Comparison of ENCODE assay signal across 8 cellular contexts in genomic region chr10:98133075-98133752, GRCh38. TPM values are rescaled to one million over a fixed set of nuclear protein-coding genes. Genes with fewer than 3 reads are reported as not detected.
A peak's percentile ranks its signal among the peaks of the same experiment; 100 is the strongest.
DNase-seq lines count a peak whose midpoint lies in the region; ATAC-seq and TF ChIP-seq lines count a peak whose summit lies in the region.
"Not testable (repeated sequence)": the region's sequence is repeated elsewhere in the genome, so short reads cannot be mapped to it uniquely, and the experiment has no call there.

No MANE protein-coding gene starts in this region.

- peaks cover 32% of the 10 kb centered on the region for H3K79me2 ChIP-seq in GM23338 (replicated peaks; ENCODE audit: insufficient read depth)

- H3K4me2 ChIP-seq in GM23338: not testable (repeated sequence)

- H3K9me2 ChIP-seq in GM23338 (ENCODE audit: insufficient read depth): peaks cover 11% of the 10 kb centered on the region

- ATAC-seq in GM19351 (IDR thresholded peaks at IDR 0.05; ENCODE audit: unreplicated experiment) (peak; percentile 31), HG03139 (IDR thresholded peaks at IDR 0.05; ENCODE audit: unreplicated experiment) (peak; percentile 43)
- ATAC-seq in GM23338; activated T-cell treated with anti-CD3 and anti-CD28 coated beads, Interleukin-2, amount 50 U/mL, for 4 hours: not testable (repeated sequence)

- not testable (repeated sequence) for H3K27me3 ChIP-seq in GM23338 (ENCODE audit: insufficient read depth)

- not testable (repeated sequence) for H3K36me3 ChIP-seq in GM23338 (ENCODE audit: insufficient read depth)

- peaks cover 20% of the 10 kb centered on the region for H3K36me3 Mint-ChIP-seq in GM23338 (ENCODE audit: low read depth)
- not testable (repeated sequence) for H3K36me3 Mint-ChIP-seq in activated T-cell treated with anti-CD3 and anti-CD28 coated beads, Interleukin-2, amount 50 U/mL, for 4 hours (ENCODE audit: insufficient read depth); type B pancreatic cell

- H3K27ac Mint-ChIP-seq in GM23338: not testable (repeated sequence)
- H3K27ac Mint-ChIP-seq in type B pancreatic cell: peak overlapping the region; percentile 61

- H3K27ac ChIP-seq in GM23338 (ENCODE audit: low read depth): not testable (repeated sequence)

- peaks cover 14% of the 10 kb centered on the region for H3K4me1 ChIP-seq in GM23338 (ENCODE audit: insufficient read depth)

- peaks cover 20% of the 10 kb centered on the region for H3K9me3 Mint-ChIP-seq in GM23338
- H3K9me3 Mint-ChIP-seq in activated T-cell treated with anti-CD3 and anti-CD28 coated beads, Interleukin-2, amount 50 U/mL, for 4 hours; type B pancreatic cell: not testable (repeated sequence)

- not testable (repeated sequence) for DNase-seq in GM23338 (ENCODE audit: low spot score); activated T-cell treated with anti-CD3 and anti-CD28 coated beads, Interleukin-2, amount 50 U/mL, for 4 hours; type B pancreatic cell (ENCODE audit: extremely low spot score, unreplicated experiment)
- peak; percentile 30 for DNase-seq in NOMO-1 treated with DMSO at 0.1 percent for 48 hours (lab: John Stamatoyannopoulos, UW; ENCODE audit: unreplicated experiment)
- DNase-seq in medulla oblongata (ENCODE audit: extremely low spot score): peak; percentile 53

- not testable (repeated sequence) for H4K20me1 ChIP-seq in GM23338 (replicated peaks; ENCODE audit: insufficient read depth)

- peak overlapping the region; percentile 96 for H2AFZ ChIP-seq in GM23338

- H3K4me3 ChIP-seq in GM08714 (ENCODE audit: low read length): peak overlapping the region; percentile 22; the same call in 1 of the 2 replicates
- not testable (repeated sequence) for H3K4me3 ChIP-seq in GM23338

- peaks cover 20% of the 10 kb centered on the region for H3K4me1 Mint-ChIP-seq in GM23338
- peaks cover 33% of the 10 kb centered on the region for H3K4me1 Mint-ChIP-seq in activated T-cell treated with anti-CD3 and anti-CD28 coated beads, Interleukin-2, amount 50 U/mL, for 4 hours (ENCODE audit: low read depth)
- peaks cover 17% of the 10 kb centered on the region for H3K4me1 Mint-ChIP-seq in type B pancreatic cell (ENCODE audit: unreplicated experiment)

- TF ChIP-seq CTCF in GM23338 (conservative IDR thresholded peaks at IDR 0.05; ENCODE audit: low read depth in 2 of 2); type B pancreatic cell (conservative IDR thresholded peaks at IDR 0.05): not testable (repeated sequence)

- H3K4me3 Mint-ChIP-seq in GM23338: peak overlapping the region; percentile 12; the same call in 1 of the 3 replicates
- H3K4me3 Mint-ChIP-seq in activated T-cell treated with anti-CD3 and anti-CD28 coated beads, Interleukin-2, amount 50 U/mL, for 4 hours: peak overlapping the region; percentile 49
- peak overlapping the region; percentile 44 for H3K4me3 Mint-ChIP-seq in type B pancreatic cell

- H3K27me3 Mint-ChIP-seq in GM23338 (ENCODE audit: insufficient read depth, low read depth, poor library complexity) (peaks cover 14% of the 10 kb centered on the region), type B pancreatic cell (peaks cover 13% of the 10 kb centered on the region)
- H3K27me3 Mint-ChIP-seq in activated T-cell treated with anti-CD3 and anti-CD28 coated beads, Interleukin-2, amount 50 U/mL, for 4 hours (ENCODE audit: low read depth): not testable (repeated sequence)

- H3F3A ChIP-seq in GM23338 (replicated peaks; ENCODE audit: low read depth): not testable (repeated sequence)

RNA-seq across cellular contexts. Expression of gene R3HCC1L, which starts 1.2 kb away (rescaled TPM):
- 13.6 and 15.8 TPM in 2 replicates for total RNA-seq in GM23338 (2014; rRNA removed; shearing (Covaris generic))
- 7.2 and 9.3 TPM in 2 replicates for polyA plus RNA-seq in GM23338 (2016; fragmentation: Nextera tagmentation; extraction: Ambion mirVana)
- 10 to 100 TPM; 16.8 to 19.6 (median 18.9) TPM for total RNA-seq in activated T-cell treated with anti-CD3 and anti-CD28 coated beads, Interleukin-2, amount 50 U/mL, for 4 hours
- 14.2 and 15.4 TPM in 2 replicates for total RNA-seq in type B pancreatic cell (ENCODE audit: low replicate concordance)
